Comparison of ENCODE assay signal across 1 cellular context in genomic region chr1:1072299-1072848, GRCh38.
TF ChIP-seq lines count a peak whose summit lies in the region.

No MANE protein-coding gene starts in this region.

TF ChIP-seq in HEK293, 187 proteins besides CTCF, POLR2A, EP300 and RAD21 (continued from another document):
- no peak for TF ChIP-seq REST (tag by site-specific recombination; IDR thresholded peaks at IDR 0.05)
- no peak for TF ChIP-seq ZNF146 (tag by site-specific recombination; IDR thresholded peaks at IDR 0.05)
- TF ChIP-seq EGR2 (tag by site-specific recombination; IDR thresholded peaks at IDR 0.05; ENCODE audit: low read depth) = 0 out of 2 replicates have a peak, but pooled peaks have one; percentile 8
- TF ChIP-seq ZNF202 (tag by site-specific recombination; IDR thresholded peaks at IDR 0.05; ENCODE audit: borderline replicate concordance) = no peak
- TF ChIP-seq ZNF138 (tag by site-specific recombination; IDR thresholded peaks at IDR 0.05; ENCODE audit: borderline replicate concordance) = no peak
- TF ChIP-seq ZBTB21 (tag by site-specific recombination; IDR thresholded peaks at IDR 0.05) = no peak
- no peak for TF ChIP-seq ZNF549 (tag by site-specific recombination; IDR thresholded peaks at IDR 0.05)
- no peak for TF ChIP-seq ZNF266 (tag by site-specific recombination; IDR thresholded peaks at IDR 0.05; ENCODE audit: low read depth)
- no peak for TF ChIP-seq ZNF704 (tag by site-specific recombination; IDR thresholded peaks at IDR 0.05)
- no peak for TF ChIP-seq ZNF184 (tag by site-specific recombination; IDR thresholded peaks at IDR 0.05)
- TF ChIP-seq, protein P1, sequence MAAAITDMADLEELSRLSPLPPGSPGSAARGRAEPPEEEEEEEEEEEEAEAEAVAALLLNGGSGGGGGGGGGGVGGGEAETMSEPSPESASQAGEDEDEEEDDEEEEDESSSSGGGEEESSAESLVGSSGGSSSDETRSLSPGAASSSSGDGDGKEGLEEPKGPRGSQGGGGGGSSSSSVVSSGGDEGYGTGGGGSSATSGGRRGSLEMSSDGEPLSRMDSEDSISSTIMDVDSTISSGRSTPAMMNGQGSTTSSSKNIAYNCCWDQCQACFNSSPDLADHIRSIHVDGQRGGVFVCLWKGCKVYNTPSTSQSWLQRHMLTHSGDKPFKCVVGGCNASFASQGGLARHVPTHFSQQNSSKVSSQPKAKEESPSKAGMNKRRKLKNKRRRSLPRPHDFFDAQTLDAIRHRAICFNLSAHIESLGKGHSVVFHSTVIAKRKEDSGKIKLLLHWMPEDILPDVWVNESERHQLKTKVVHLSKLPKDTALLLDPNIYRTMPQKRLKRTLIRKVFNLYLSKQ (tag by site-specific recombination; IDR thresholded peaks at IDR 0.05; ENCODE audit: borderline replicate concordance) = no peak
- TF ChIP-seq ZNF335 (tag by site-specific recombination; conservative IDR thresholded peaks at IDR 0.05) = no peak
- no peak for TF ChIP-seq KLF10 (tag by site-specific recombination; IDR thresholded peaks at IDR 0.05)
- no peak for TF ChIP-seq ZNF426 (tag by site-specific recombination; IDR thresholded peaks at IDR 0.05)
- TF ChIP-seq, protein P2, sequence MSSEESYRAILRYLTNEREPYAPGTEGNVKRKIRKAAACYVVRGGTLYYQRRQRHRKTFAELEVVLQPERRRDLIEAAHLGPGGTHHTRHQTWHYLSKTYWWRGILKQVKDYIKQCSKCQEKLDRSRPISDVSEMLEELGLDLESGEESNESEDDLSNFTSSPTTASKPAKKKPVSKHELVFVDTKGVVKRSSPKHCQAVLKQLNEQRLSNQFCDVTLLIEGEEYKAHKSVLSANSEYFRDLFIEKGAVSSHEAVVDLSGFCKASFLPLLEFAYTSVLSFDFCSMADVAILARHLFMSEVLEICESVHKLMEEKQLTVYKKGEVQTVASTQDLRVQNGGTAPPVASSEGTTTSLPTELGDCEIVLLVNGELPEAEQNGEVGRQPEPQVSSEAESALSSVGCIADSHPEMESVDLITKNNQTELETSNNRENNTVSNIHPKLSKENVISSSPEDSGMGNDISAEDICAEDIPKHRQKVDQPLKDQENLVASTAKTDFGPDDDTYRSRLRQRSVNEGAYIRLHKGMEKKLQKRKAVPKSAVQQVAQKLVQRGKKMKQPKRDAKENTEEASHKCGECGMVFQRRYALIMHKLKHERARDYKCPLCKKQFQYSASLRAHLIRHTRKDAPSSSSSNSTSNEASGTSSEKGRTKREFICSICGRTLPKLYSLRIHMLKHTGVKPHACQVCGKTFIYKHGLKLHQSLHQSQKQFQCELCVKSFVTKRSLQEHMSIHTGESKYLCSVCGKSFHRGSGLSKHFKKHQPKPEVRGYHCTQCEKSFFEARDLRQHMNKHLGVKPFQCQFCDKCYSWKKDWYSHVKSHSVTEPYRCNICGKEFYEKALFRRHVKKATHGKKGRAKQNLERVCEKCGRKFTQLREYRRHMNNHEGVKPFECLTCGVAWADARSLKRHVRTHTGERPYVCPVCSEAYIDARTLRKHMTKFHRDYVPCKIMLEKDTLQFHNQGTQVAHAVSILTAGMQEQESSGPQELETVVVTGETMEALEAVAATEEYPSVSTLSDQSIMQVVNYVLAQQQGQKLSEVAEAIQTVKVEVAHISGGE (tag by site-specific recombination; conservative IDR thresholded peaks at IDR 0.05; ENCODE audit: low read depth) = peak; percentile 64
- no peak for TF ChIP-seq RBAK (tag by site-specific recombination; IDR thresholded peaks at IDR 0.05)
- TF ChIP-seq MZF1 (tag by site-specific recombination; IDR thresholded peaks at IDR 0.05; ENCODE audit: borderline replicate concordance) = no peak
- TF ChIP-seq PRDM10 (tag by site-specific recombination; IDR thresholded peaks at IDR 0.05) = peak; percentile 32; the same call in 1 of the 2 replicates
